In the genomic region with DNA sequence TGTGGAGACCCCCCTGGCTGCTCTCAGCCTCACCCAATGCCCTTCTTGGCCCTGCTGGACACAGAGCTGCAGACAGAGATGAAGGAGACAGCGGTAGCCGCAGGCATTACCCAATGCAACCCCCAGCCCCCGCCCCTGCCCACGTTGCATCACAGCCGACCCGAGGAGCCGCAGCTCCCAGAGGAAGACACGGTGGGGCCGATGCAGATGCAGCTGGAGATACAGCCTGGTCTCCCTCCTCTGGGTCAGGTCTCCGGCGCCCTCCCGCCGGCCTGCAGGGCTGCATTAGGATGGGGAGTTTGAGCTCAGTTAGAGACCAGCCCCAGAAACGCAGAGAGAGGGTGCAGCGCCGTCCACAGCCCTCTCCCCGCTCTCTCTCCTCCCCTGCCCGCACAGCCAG, we compare ENCODE assay signal across 20 cellular contexts. TPM values are rescaled to one million over a fixed set of nuclear protein-coding genes. Genes with fewer than 3 reads are reported as not detected.
DNase-seq lines count a peak whose midpoint lies in the region; ATAC-seq, FAIRE-seq and TF ChIP-seq lines count a peak whose summit lies in the region.
"Had no signal": no experiment of that assay in that cellular context is flagged by ENCODE, and none has a peak within 500 bp of the region (broad histone marks: within the 10 kb centered on the region; RNA-seq: fewer than 3 reads in every experiment).

No MANE protein-coding gene starts in this region.

- H3K4me2 ChIP-seq in A549 = no peak overlapping the region

- no peak for FAIRE-seq in A549 (lab: Jason Lieb, UNC)
- FAIRE-seq: bronchial epithelial cell had no signal

- DNase-seq in A549 (ENCODE audit: low read depth in 1 of 2, low spot score in 1 of 2) (no peak), NOMO-1 treated with DMSO at 0.1 percent for 48 hours (lab: John Stamatoyannopoulos, UW; ENCODE audit: unreplicated experiment) (peak; percentile 34), NCI-H2196 treated with DMSO at 0.1 percent for 48 hours (lab: John Stamatoyannopoulos, UW; ENCODE audit: unreplicated experiment) (no peak)
- DNase-seq in activated CD8-positive, alpha-beta memory T cell treated with anti-CD3 and anti-CD28 coated beads for 24 hours = no peak
- DNase-seq in activated effector memory CD4-positive, alpha-beta T cell treated with Interleukin-2 at 50 U/mL for 16 hours = no peak
- DNase-seq: activated naive CD4-positive, alpha-beta T cell treated with anti-CD3 and anti-CD28 coated beads, Interleukin-2, amount 50 U/mL, for 16 hours; Caco-2; effector memory CD4-positive, alpha-beta T cell; foreskin fibroblast; GF-D8; immature natural killer cell; mesendoderm; NCI-H2029; NCI-H526 treated with DMSO at 0.1 percent for 48 hours; sigmoid colon; stimulated activated naive B cell treated with anti-CD40 and anti-IgM and Interleukin-4, amounts not matched to agents 10 μg/mL and 1 μg/mL and 100 μg/mL, for 72 hours had no signal

- no peak for TF ChIP-seq RAD21 in A549 (conservative IDR thresholded peaks at IDR 0.05 in 1 of 2, IDR thresholded peaks at IDR 0.05 in 1 of 2)

- TF ChIP-seq EP300 in A549 (IDR thresholded peaks at IDR 0.05) = no peak

- H3K27me3 ChIP-seq in iPS-15b (ENCODE audit: control insufficient read depth, insufficient read depth, low read length) = peaks cover 23% of the 10 kb centered on the region

- CTCF ChIA-PET in A549 (lab: Yijun Ruan, JAX) = interaction anchor here (1.0 to 3.2 kb wide), 5 partner anchors 11 to 57 kb away, joined by 3 to 20 read pairs (median 3); no protein-coding TSS in a partner anchor

- WGBS in A549 (ENCODE audit: missing lambda C conversion rate) = 78% methylated on average over 7 of the region's 18 CpGs

- no peak overlapping the region for H3K9ac ChIP-seq in iPS-15b (ENCODE audit: low read depth, low read length)

- H3K36me3 ChIP-seq in iPS-15b (ENCODE audit: control insufficient read depth, insufficient read depth, low read length) = no peaks in the 10 kb centered on the region
- H3K36me3 ChIP-seq: neutrophil, sigmoid colon had no signal

- H3K4me1 ChIP-seq in A549 (peaks cover 8% of the 10 kb centered on the region; the same call in 1 of the 3 replicates), iPS-15b (ENCODE audit: control insufficient read depth, insufficient read depth, low read length) (peaks cover 3% of the 10 kb centered on the region)
- H3K4me1 ChIP-seq: sigmoid colon had no signal

- peak; percentile 11 to 16; a peak in 2 of 6 replicates for ATAC-seq in A549
- ATAC-seq: Panc1; stimulated activated naive B cell treated with anti-CD40 and anti-IgM and Interleukin-4, amounts not matched to agents 10 μg/mL and 1 μg/mL and 100 μg/mL, for 72 hours had no signal

- no peak overlapping the region for H3K27ac ChIP-seq in A549
- H3K27ac ChIP-seq: neutrophil, sigmoid colon had no signal

- POLR2A ChIA-PET in A549 (lab: Yijun Ruan, JAX) = no interaction called here

- H3K9me3 ChIP-seq in A549 = no peaks in the 10 kb centered on the region
- H3K9me3 ChIP-seq in iPS-15b (ENCODE audit: control insufficient read depth, insufficient read depth, low read length) = no peaks in the 10 kb centered on the region
- H3K9me3 ChIP-seq: Caco-2, neutrophil, sigmoid colon had no signal

- H3K4me3 ChIP-seq in A549 (no peak overlapping the region), iPS-15b (ENCODE audit: low read depth, low read length) (peak overlapping the region; percentile 35)
- H3K4me3 ChIP-seq: sigmoid colon had no signal

- TF ChIP-seq POLR2A in A549 (IDR thresholded peaks at IDR 0.05; ENCODE audit: low read length) = no peak

- TF ChIP-seq CTCF in A549 (IDR thresholded peaks at IDR 0.05) = no peak

TF ChIP-seq in A549, 52 proteins besides CTCF, POLR2A, EP300 and RAD21:
- TF ChIP-seq EHMT2 (IDR thresholded peaks at IDR 0.05; ENCODE audit: low read depth) = no peak
- no peak for TF ChIP-seq CHD4 (IDR thresholded peaks at IDR 0.05; ENCODE audit: borderline replicate concordance)
- no peak for TF ChIP-seq MYC (IDR thresholded peaks at IDR 0.05; ENCODE audit: borderline replicate concordance, low read length)
- TF ChIP-seq, protein P1, sequence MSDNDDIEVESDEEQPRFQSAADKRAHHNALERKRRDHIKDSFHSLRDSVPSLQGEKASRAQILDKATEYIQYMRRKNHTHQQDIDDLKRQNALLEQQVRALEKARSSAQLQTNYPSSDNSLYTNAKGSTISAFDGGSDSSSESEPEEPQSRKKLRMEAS (IDR thresholded peaks at IDR 0.05) = no peak
- no peak for TF ChIP-seq TP53 (CRISPR knock-in tag; IDR thresholded peaks at IDR 0.05)
- TF ChIP-seq CBX2 (IDR thresholded peaks at IDR 0.05; ENCODE audit: borderline replicate concordance, low read depth) = no peak
- TF ChIP-seq BHLHE40 (IDR thresholded peaks at IDR 0.05; ENCODE audit: low read depth, low read length) = no peak
- no peak for TF ChIP-seq NFE2L2 (conservative IDR thresholded peaks at IDR 0.05; ENCODE audit: low read length)
- TF ChIP-seq, protein P2, sequence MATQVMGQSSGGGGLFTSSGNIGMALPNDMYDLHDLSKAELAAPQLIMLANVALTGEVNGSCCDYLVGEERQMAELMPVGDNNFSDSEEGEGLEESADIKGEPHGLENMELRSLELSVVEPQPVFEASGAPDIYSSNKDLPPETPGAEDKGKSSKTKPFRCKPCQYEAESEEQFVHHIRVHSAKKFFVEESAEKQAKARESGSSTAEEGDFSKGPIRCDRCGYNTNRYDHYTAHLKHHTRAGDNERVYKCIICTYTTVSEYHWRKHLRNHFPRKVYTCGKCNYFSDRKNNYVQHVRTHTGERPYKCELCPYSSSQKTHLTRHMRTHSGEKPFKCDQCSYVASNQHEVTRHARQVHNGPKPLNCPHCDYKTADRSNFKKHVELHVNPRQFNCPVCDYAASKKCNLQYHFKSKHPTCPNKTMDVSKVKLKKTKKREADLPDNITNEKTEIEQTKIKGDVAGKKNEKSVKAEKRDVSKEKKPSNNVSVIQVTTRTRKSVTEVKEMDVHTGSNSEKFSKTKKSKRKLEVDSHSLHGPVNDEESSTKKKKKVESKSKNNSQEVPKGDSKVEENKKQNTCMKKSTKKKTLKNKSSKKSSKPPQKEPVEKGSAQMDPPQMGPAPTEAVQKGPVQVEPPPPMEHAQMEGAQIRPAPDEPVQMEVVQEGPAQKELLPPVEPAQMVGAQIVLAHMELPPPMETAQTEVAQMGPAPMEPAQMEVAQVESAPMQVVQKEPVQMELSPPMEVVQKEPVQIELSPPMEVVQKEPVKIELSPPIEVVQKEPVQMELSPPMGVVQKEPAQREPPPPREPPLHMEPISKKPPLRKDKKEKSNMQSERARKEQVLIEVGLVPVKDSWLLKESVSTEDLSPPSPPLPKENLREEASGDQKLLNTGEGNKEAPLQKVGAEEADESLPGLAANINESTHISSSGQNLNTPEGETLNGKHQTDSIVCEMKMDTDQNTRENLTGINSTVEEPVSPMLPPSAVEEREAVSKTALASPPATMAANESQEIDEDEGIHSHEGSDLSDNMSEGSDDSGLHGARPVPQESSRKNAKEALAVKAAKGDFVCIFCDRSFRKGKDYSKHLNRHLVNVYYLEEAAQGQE (IDR thresholded peaks at IDR 0.05) = no peak

RNA-seq across cellular contexts. Expression of a gene that starts 19.4 kb away (rescaled TPM):
- polyA plus RNA-seq in A549 (2011; rRNA removed) = 131 and 170 TPM in 2 replicates
- 90.3 and 102 TPM in 2 replicates for polyA plus RNA-seq in A549 (2012; cell fraction: cytosol; rRNA removed)
- 160 and 187 TPM in 2 replicates for polyA plus RNA-seq in A549 (2012; cell fraction: nucleus; rRNA removed)
- polyA plus RNA-seq in A549 (2017; fragmentation: RNase III; extraction: RNeasy Plus Mini Kit Qiagen cat#74134 plus additional on column Dnase treatment) = 207 to 210 TPM (median 208 TPM) in 3 replicates
- 71.2 and 83.1 TPM in 2 replicates for polyA minus RNA-seq in A549 (2011; rRNA and poly(A)+ RNA removed)

RNA-seq across cellular contexts. Expression of a gene that starts 34.2 kb away (rescaled TPM):
- polyA plus RNA-seq in A549 (2011; rRNA removed) (not detected in 2 replicates), A549 (2017; fragmentation: RNase III; extraction: RNeasy Plus Mini Kit Qiagen cat#74134 plus additional on column Dnase treatment) (not detected in 3 replicates)
- not detected in 2 replicates for polyA plus RNA-seq in A549 (2012; cell fraction: cytosol; rRNA removed)
- polyA plus RNA-seq in A549 (2012; cell fraction: nucleus; rRNA removed) = not detected in 2 replicates
- not detected in 2 replicates for polyA minus RNA-seq in A549 (2011; rRNA and poly(A)+ RNA removed)
- polyA plus RNA-seq: immature natural killer cell had no signal

RNA-seq across cellular contexts. Expression of a gene that starts 43.4 kb away (rescaled TPM):
- 0.31 and 0.42 TPM in 2 replicates for polyA plus RNA-seq in A549 (2011; rRNA removed)
- 0.32 and 0.52 TPM in 2 replicates for polyA plus RNA-seq in A549 (2012; cell fraction: cytosol; rRNA removed)
- polyA plus RNA-seq in A549 (2012; cell fraction: nucleus; rRNA removed) = 4.1 and 5.1 TPM in 2 replicates
- 0.26 to 0.51 TPM (median 0.32 TPM) in 3 replicates for polyA plus RNA-seq in A549 (2017; fragmentation: RNase III; extraction: RNeasy Plus Mini Kit Qiagen cat#74134 plus additional on column Dnase treatment)
- 0.66 and 1.4 TPM in 2 replicates for polyA minus RNA-seq in A549 (2011; rRNA and poly(A)+ RNA removed)

RNA-seq across cellular contexts. Expression of a gene that starts 49.5 kb away (rescaled TPM):
- polyA plus RNA-seq in A549 (2011; rRNA removed) (not detected in 2 replicates), A549 (2017; fragmentation: RNase III; extraction: RNeasy Plus Mini Kit Qiagen cat#74134 plus additional on column Dnase treatment) (not detected in 3 replicates)
- polyA plus RNA-seq in A549 (2012; cell fraction: cytosol; rRNA removed) = 0.04 TPM in 1 of 2 replicates, not detected in the other
- not detected in 2 replicates for polyA plus RNA-seq in A549 (2012; cell fraction: nucleus; rRNA removed)
- polyA minus RNA-seq in A549 (2011; rRNA and poly(A)+ RNA removed) = not detected in 2 replicates
- polyA plus RNA-seq: immature natural killer cell had no signal
